Comparison of ENCODE assay signal across 8 cellular contexts in the genomic region with DNA sequence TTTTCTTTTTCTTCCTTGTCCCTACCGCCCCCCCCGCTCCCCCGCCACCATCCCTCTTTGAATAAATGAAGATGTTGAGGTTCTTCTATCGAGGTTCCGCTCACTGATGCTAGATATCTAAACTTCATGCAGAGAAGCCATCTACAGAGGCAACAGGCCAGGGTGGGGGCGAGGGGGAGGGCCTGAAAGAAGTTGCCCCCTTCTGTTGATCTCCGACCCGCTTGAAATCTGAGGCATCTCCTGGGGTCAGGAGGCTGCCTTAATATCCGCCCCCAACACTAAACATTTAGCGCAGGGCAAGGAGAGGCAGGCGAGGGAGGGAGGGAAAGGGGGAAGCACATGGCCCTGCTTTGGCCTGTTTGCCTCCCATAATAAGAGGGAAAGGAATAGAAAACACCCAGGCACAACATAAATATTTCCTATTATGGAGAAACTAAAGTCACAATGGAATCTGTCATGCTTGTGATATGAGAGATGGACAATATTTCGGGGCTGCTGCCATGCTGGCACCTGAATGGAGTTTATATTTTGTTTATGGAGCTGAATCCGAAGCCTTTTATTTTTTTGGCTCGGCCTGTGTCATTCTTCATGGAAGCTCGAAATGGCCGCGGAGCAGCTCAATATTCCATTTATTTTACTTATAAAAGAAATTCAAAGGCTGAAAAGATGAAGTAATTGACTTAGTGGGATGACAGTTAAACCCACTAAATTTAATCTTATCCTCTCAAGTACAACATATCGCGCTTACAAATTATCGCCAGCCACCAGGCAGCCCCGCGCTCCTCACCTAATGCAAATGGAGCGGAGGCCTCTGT.
DNase-seq lines count a peak whose midpoint lies in the region; ATAC-seq and TF ChIP-seq lines count a peak whose summit lies in the region.

No MANE protein-coding gene starts in this region.

- peaks cover 0 to 10% (median 9%) of the 10 kb centered on the region in 3 donors for H3K4me1 Mint-ChIP-seq in T-cell

- H3K9ac ChIP-seq in rectal smooth muscle tissue (ENCODE audit: low read length) = peak overlapping the region; percentile 4

- no peak for ATAC-seq in T-cell (replicated peaks in 1 of 4)
- no peak for ATAC-seq in GM21360 (IDR thresholded peaks at IDR 0.05; ENCODE audit: unreplicated experiment)
- no peak for ATAC-seq in HG03097 (IDR thresholded peaks at IDR 0.05; ENCODE audit: low FRiP score, unreplicated experiment)

- peaks cover 7% of the 10 kb centered on the region for H3K27me3 ChIP-seq in rectal smooth muscle tissue (ENCODE audit: control insufficient read depth, insufficient read depth, low read length)

- H3K36me3 ChIP-seq in rectal smooth muscle tissue (ENCODE audit: control insufficient read depth, insufficient read depth, low read length) = no peaks in the 10 kb centered on the region

- H3K4me1 ChIP-seq in rectal smooth muscle tissue (ENCODE audit: control insufficient read depth, insufficient read depth, low read length) = no peaks in the 10 kb centered on the region

- H3K27ac Mint-ChIP-seq in T-cell = peak overlapping the region; percentile 93 to 96

- H3K4me3 Mint-ChIP-seq in T-cell = peak overlapping the region; percentile 76 to 86 (median 83)

- POLR2A ChIA-PET in T-cell (lab: Charles Lee) = no interaction called here

- H3K27me3 Mint-ChIP-seq in T-cell = no peaks in the 10 kb centered on the region

- CTCF ChIA-PET in T-cell (lab: Charles Lee) = interaction anchor here (0.6 to 0.7 kb wide), 3 partner anchors 87 to 1552 kb away, joined by 3 read pairs; no protein-coding TSS in a partner anchor

- no peak overlapping the region for H3K27ac ChIP-seq in rectal smooth muscle tissue (ENCODE audit: low read depth, low read length)

- DNase-seq in ELF-1 (ENCODE audit: low read depth, low spot score) = peak; percentile 22
- no peak for DNase-seq in T-cell
- DNase-seq in fibroblast of mammary gland (ENCODE audit: low read depth) = peak; percentile 14
- DNase-seq in NCI-H1930 (lab: John Stamatoyannopoulos, UW) = no peak
- DNase-seq in OCI-M2 (lab: John Stamatoyannopoulos, UW; ENCODE audit: unreplicated experiment) = no peak

- no peak for TF ChIP-seq CTCF in fibroblast of mammary gland (conservative IDR thresholded peaks at IDR 0.05; ENCODE audit: control insufficient read depth, insufficient read depth, low read depth, low read length)

- peaks cover 0 to under 1% (median 0%) of the 10 kb centered on the region in 3 donors for H3K9me3 Mint-ChIP-seq in T-cell

- H3K4me3 ChIP-seq in fibroblast of mammary gland (ENCODE audit: control insufficient read depth, low read depth, low read length) = peak overlapping the region; percentile 58
- H3K4me3 ChIP-seq in rectal smooth muscle tissue (ENCODE audit: low read length) = peak overlapping the region; percentile 61

- H3K36me3 Mint-ChIP-seq in T-cell = no peaks in the 10 kb centered on the region

Comparison
In these comparisons a context has a peak if more than half of its experiments do, and no peak if none do; other contexts are left out.
1. DNase-seq: peak in ELF-1 (single experiment) and fibroblast of mammary gland (single experiment); none in T-cell (0 of 34), NCI-H1930 (0 of 2) and OCI-M2 (single experiment).